8 cellular contexts compared by ENCODE assay signal in the genomic region with DNA sequence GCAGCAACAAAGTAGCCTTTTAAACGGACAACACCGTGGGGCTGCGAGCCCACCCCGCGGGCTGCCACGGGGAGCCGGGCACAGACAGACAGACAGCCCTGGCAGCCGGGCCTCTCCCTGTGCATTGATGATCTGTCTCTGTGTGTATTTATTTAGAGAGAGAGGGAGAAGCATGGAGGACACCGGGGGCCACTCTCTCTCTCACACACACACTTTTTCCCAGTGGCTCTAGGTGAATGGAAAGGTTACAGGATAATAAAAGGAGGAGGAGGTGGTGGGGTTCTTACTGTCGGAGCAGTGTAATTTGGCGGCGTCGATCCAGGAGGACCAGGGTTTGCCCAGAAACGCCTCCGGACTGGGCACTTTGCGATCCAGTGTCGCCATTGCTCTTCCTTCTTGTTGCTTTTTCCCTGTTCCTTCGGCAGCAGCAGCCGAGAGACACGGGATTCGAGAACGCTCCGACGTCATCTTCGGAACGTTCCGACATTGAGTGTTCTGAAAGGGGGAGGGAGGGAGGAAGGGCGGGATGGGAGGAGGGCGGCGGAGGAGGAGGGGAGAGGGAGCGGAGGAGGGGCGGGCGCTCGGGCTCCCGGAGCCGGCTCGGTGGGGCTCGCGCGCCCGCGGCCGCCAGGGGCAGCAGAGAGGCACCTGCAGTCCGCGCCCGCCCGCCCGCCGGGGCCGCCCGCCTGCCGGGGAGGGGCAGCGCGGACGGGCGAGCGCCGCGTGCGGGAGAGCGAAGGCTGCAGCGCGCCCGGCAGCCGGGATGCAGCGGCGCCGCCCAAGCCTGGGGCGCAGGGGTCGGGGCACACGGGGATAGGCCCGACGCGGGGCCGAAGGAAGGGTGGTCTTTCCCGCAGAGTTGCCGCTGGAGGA. TPM values are rescaled to one million over a fixed set of nuclear protein-coding genes. Genes with fewer than 3 reads are reported as not detected.
DNase-seq lines count a peak whose midpoint lies in the region; ATAC-seq and TF ChIP-seq lines count a peak whose summit lies in the region.

ATXN7L1 (minus strand) TSS at position 509 of the 873 bp plus-strand sequence; CDS start at position 468, 41 bp downstream.

- H3K4me3 ChIP-seq in adipocyte (ENCODE audit: low read length) (peak within 1 kb of the TSS; percentile 91), heart left ventricle (peak within 1 kb of the TSS; percentile 66 to 90 (median 84)), trophoblast cell (ENCODE audit: low read depth, low read length) (peak within 1 kb of the TSS; percentile 83), tibial artery (peak within 1 kb of the TSS; percentile 87 to 94)

- TF ChIP-seq CTCF in heart left ventricle (IDR thresholded peaks at IDR 0.05) (peak in 11 of 12 donors; percentile 6 to 93 (median 64)), tibial artery (IDR thresholded peaks at IDR 0.05) (peak; percentile 50 to 93)

- H3K23ac ChIP-seq in trophoblast cell (ENCODE audit: low read length), result no peak within 1 kb of the TSS

- no peaks in the 10 kb centered on the region for H3K27me3 ChIP-seq in adipocyte (replicated peaks; ENCODE audit: control insufficient read depth, insufficient read depth, low read length)
- H3K27me3 ChIP-seq in heart left ventricle, result peaks cover 0 to 3% (median 0%) of the 10 kb centered on the region in 9 donors
- no peaks in the 10 kb centered on the region for H3K27me3 ChIP-seq in trophoblast cell (ENCODE audit: insufficient read depth, low read length)
- no peaks in the 10 kb centered on the region for H3K27me3 ChIP-seq in tibial artery

- H3K4me2 ChIP-seq in trophoblast cell (ENCODE audit: low read length), result peak within 1 kb of the TSS; percentile 99

- peak within 1 kb of the TSS; percentile 99 for H3K18ac ChIP-seq in trophoblast cell (ENCODE audit: low read length)

- 1% methylated on average over 39 to 77 of the region's 77 CpGs for WGBS in heart left ventricle, 4 donors
- no CpG with 5 or more reads among the region's 77 CpGs for WGBS in trophoblast cell (ENCODE audit: extremely low coverage, insufficient coverage, insufficient read length)

- peak within 1 kb of the TSS; percentile 96 for H2BK5ac ChIP-seq in trophoblast cell (ENCODE audit: low read depth, low read length, poor library complexity)

- H2BK12ac ChIP-seq in trophoblast cell (ENCODE audit: low read length), result peak within 1 kb of the TSS; percentile 73

- H2AFZ ChIP-seq in trophoblast cell (ENCODE audit: insufficient read depth, low read length, poor library complexity), result peak within 1 kb of the TSS; percentile 100

- peaks cover 8% of the 10 kb centered on the region for H3K79me1 ChIP-seq in trophoblast cell (ENCODE audit: low read length)

- H4K91ac ChIP-seq in trophoblast cell (ENCODE audit: low read depth, low read length), result peak within 1 kb of the TSS; percentile 95

- intact Hi-C loops in heart left ventricle (cut with DNase I), result loop anchor here (2.0 to 10.0 kb wide), 15 partner anchors 72 to 406 kb away; partner anchors contain the start of gene NAMPT (in 1 of the 10)
- intact Hi-C loops in tibial artery (cut with DNase I; ENCODE audit: low total_unique reads), result loop anchor here (10.0 kb wide), 1 partner anchor 168 kb away; no protein-coding TSS in a partner anchor

- H3K79me2 ChIP-seq in trophoblast cell (ENCODE audit: control insufficient read depth, insufficient read depth, low read length, poor library complexity), result peaks cover 6% of the 10 kb centered on the region

- H3K4me1 ChIP-seq in adipocyte (ENCODE audit: control insufficient read depth, insufficient read depth, low read length) (peaks cover 32% of the 10 kb centered on the region), heart left ventricle (peaks cover 0 to 34% (median 10%) of the 10 kb centered on the region in 12 donors), trophoblast cell (ENCODE audit: control insufficient read depth in 1 of 2, insufficient read depth in 2 of 2, low read length in 2 of 2) (peaks cover 0 to 6% of the 10 kb centered on the region in 2 experiments), tibial artery (peaks cover 0 to 27% (median 17%) of the 10 kb centered on the region in 4 donors)

- peaks cover 5% of the 10 kb centered on the region for H3K36me3 ChIP-seq in adipocyte (ENCODE audit: control insufficient read depth, insufficient read depth, low read length, severe bottlenecking)
- H3K36me3 ChIP-seq in heart left ventricle, result peaks cover 0 to 6% (median 3%) of the 10 kb centered on the region in 9 donors
- H3K36me3 ChIP-seq in trophoblast cell (ENCODE audit: control insufficient read depth in 1 of 2, insufficient read depth in 2 of 2, low read length in 2 of 2), result no peaks in the 10 kb centered on the region
- no peaks in the 10 kb centered on the region for H3K36me3 ChIP-seq in tibial artery

- peak within 1 kb of the TSS; percentile 98 for H3K14ac ChIP-seq in trophoblast cell (ENCODE audit: low read length)

- H2AK5ac ChIP-seq in trophoblast cell (ENCODE audit: low read length), result peak within 1 kb of the TSS; percentile 49

- peak within 1 kb of the TSS; percentile 81 for H3K4ac ChIP-seq in trophoblast cell (ENCODE audit: low read depth, low read length)

- H4K12ac ChIP-seq in trophoblast cell (ENCODE audit: low read depth, low read length), result peak within 1 kb of the TSS; percentile 98

- H3K9me3 ChIP-seq in adipocyte (ENCODE audit: control insufficient read depth, low read length) (no peaks in the 10 kb centered on the region), heart left ventricle (no peaks in the 10 kb centered on the region), trophoblast cell (ENCODE audit: insufficient read depth, low read depth, low read length) (no peaks in the 10 kb centered on the region), tibial artery (no peaks in the 10 kb centered on the region)

- peak within 1 kb of the TSS; percentile 94 for H2BK120ac ChIP-seq in trophoblast cell (ENCODE audit: insufficient read depth, low read length, poor library complexity)

- ATAC-seq in HG02623 (IDR thresholded peaks at IDR 0.05; ENCODE audit: unreplicated experiment) (peak; percentile 87), heart left ventricle (peak; percentile 92 to 97 (median 96))

- peak within 1 kb of the TSS; percentile 99 for H4K8ac ChIP-seq in trophoblast cell (ENCODE audit: low read depth, low read length)

- H3K9ac ChIP-seq in adipocyte (ENCODE audit: low read length), result peak within 1 kb of the TSS; percentile 99
- H3K9ac ChIP-seq in trophoblast cell (ENCODE audit: low read length), result peak within 1 kb of the TSS; percentile 97

- H3K27ac ChIP-seq in heart left ventricle (peak within 1 kb of the TSS; percentile 65 to 90 (median 84)), trophoblast cell (ENCODE audit: low read depth, low read length) (peak within 1 kb of the TSS; percentile 81), tibial artery (peak within 1 kb of the TSS; percentile 82 to 92)

- DNase-seq in ELR (ENCODE audit: low read depth) (peak; percentile 97), NCI-H146 (lab: John Stamatoyannopoulos, UW) (peak; percentile 94), T follicular helper cell (ENCODE audit: low read depth) (peak; percentile 89), adipocyte (ENCODE audit: low read depth) (peak; percentile 99), heart left ventricle (peak; percentile 95 to 96 (median 96)), trophoblast cell (peak; percentile 91 to 95), tibial artery (peak; percentile 95 to 97)

- TF ChIP-seq POLR2A in heart left ventricle (IDR thresholded peaks at IDR 0.05), result peak in 1 of 2 donors; percentile 65

RNA-seq across cellular contexts. Expression of gene ATXN7L1, which starts in this region (rescaled TPM):
- total RNA-seq in heart left ventricle, result 10 to 100 TPM in 1 of 9 donors, 1 to 10 TPM in 8; 2.3 to 10.6 (median 5.6) TPM
- 1 to 10 TPM; 2.0 to 2.6 TPM for polyA plus RNA-seq in heart left ventricle
- 4.0 TPM in 2 replicates for polyA plus RNA-seq in trophoblast cell (2013)

Comparison
In these comparisons a context has a peak if more than half of its experiments do, and no peak if none do; other contexts are left out.
1. Peak in every context shown above with its lines: DNase-seq, ATAC-seq, H3K4me3 ChIP-seq and H3K27ac ChIP-seq.